11 cellular contexts compared by ENCODE assay signal in the genomic region with DNA sequence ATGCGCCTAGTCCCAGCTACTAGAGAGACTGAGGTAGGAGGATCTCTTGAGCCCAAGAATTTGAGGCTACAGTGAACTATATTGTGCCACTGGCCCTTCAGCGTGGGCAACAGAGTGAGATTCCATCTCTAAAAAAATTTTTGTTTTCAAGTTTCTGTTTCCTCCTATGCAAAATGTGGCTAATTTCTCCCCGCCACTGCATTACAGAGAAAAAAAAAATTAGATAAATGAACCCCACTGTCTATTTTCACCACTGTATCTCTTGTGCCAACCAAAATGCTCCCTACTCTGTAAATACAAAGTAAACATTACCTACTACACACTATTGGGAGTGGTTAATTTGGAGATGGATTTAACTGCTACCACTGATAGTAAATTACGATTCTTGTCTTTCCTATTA. TPM values are rescaled to one million over a fixed set of nuclear protein-coding genes. Genes with fewer than 3 reads are reported as not detected.
A peak's percentile ranks its signal among the peaks of the same experiment; 100 is the strongest.
DNase-seq lines count a peak whose midpoint lies in the region; ATAC-seq and TF ChIP-seq lines count a peak whose summit lies in the region.
"Had no signal": no experiment of that assay in that cellular context is flagged by ENCODE, and none has a peak within 500 bp of the region (broad histone marks: within the 10 kb centered on the region; RNA-seq: fewer than 3 reads in every experiment).

No MANE protein-coding gene starts in this region.

- peak overlapping the region; percentile 92; the same call in 1 of the 2 replicates for H3K4me3 Mint-ChIP-seq in HFFc6
- H3K4me3 Mint-ChIP-seq in activated naive CD8-positive, alpha-beta T cell treated with anti-CD3 and anti-CD28 coated beads, Interleukin-2, amount 10 ng/mL, durations not matched to agents 7 days and 5 days = peak overlapping the region; percentile 94

- TF ChIP-seq CTCF in DOHH2 (IDR thresholded peaks at IDR 0.05; ENCODE audit: low read depth, low read length, poor library complexity, severe bottlenecking) (no peak), HFFc6 (IDR thresholded peaks at IDR 0.05) (no peak), neutrophil (IDR thresholded peaks at IDR 0.05) (no peak), lower leg skin (IDR thresholded peaks at IDR 0.05) (no peak)

- no peaks in the 10 kb centered on the region for H3K9me3 Mint-ChIP-seq in HFFc6
- no peaks in the 10 kb centered on the region for H3K9me3 Mint-ChIP-seq in activated naive CD8-positive, alpha-beta T cell treated with anti-CD3 and anti-CD28 coated beads, Interleukin-2, amount 10 ng/mL, durations not matched to agents 7 days and 5 days

- H3K27me3 Mint-ChIP-seq in HFFc6 (ENCODE audit: insufficient read depth) = peaks cover 2% of the 10 kb centered on the region; the same call in 1 of the 2 replicates
- no peaks in the 10 kb centered on the region for H3K27me3 Mint-ChIP-seq in activated naive CD8-positive, alpha-beta T cell treated with anti-CD3 and anti-CD28 coated beads, Interleukin-2, amount 10 ng/mL, durations not matched to agents 7 days and 5 days

- H3K4me1 ChIP-seq in DOHH2 (ENCODE audit: control insufficient read depth, low read length) (peaks cover 82% of the 10 kb centered on the region), neutrophil (ENCODE audit: control insufficient read depth in 1 of 2, insufficient read depth in 1 of 2, low read depth in 1 of 2, low read length in 1 of 2) (peaks cover 49 to 64% of the 10 kb centered on the region in 2 experiments)

- peaks cover 55% of the 10 kb centered on the region for H3K79me2 ChIP-seq in DOHH2 (ENCODE audit: control insufficient read depth, low read length)

- POLR2A ChIA-PET in activated naive CD8-positive, alpha-beta T cell treated with anti-CD3 and anti-CD28 coated beads, Interleukin-2, amount 10 ng/mL, durations not matched to agents 7 days and 5 days (lab: Charles Lee) = interaction anchor here (3.4 kb wide), 2 partner anchors 31 to 49 kb away, joined by 33 to 35 read pairs; no protein-coding TSS in a partner anchor

- no peak for ATAC-seq in activated naive CD8-positive, alpha-beta T cell treated with anti-CD3 and anti-CD28 coated beads, Interleukin-2, amount 10 ng/mL, durations not matched to agents 7 days and 5 days (ENCODE audit: low read depth)
- ATAC-seq in GM21528 (IDR thresholded peaks at IDR 0.05; ENCODE audit: low FRiP score, unreplicated experiment) = no peak

- no peaks in the 10 kb centered on the region for H3K9me2 ChIP-seq in DOHH2 (replicated peaks; ENCODE audit: control insufficient read depth, low read length)

- no peaks in the 10 kb centered on the region for H3K27me3 ChIP-seq in DOHH2 (ENCODE audit: control insufficient read depth, low read length)
- no peaks in the 10 kb centered on the region for H3K27me3 ChIP-seq in neutrophil

- H3K4me3 ChIP-seq in DOHH2 (ENCODE audit: low read length) (peak overlapping the region; percentile 82), neutrophil (ENCODE audit: low read depth in 1 of 2, low read length in 1 of 2) (peak overlapping the region; percentile 78 to 89), lower leg skin (ENCODE audit: low read depth, poor library complexity, severe bottlenecking) (no peak overlapping the region)

- H3K27ac Mint-ChIP-seq in HFFc6 = no peak overlapping the region
- peak overlapping the region; percentile 96 for H3K27ac Mint-ChIP-seq in activated naive CD8-positive, alpha-beta T cell treated with anti-CD3 and anti-CD28 coated beads, Interleukin-2, amount 10 ng/mL, durations not matched to agents 7 days and 5 days

- H3K36me3 Mint-ChIP-seq in HFFc6 (ENCODE audit: low read depth) = peaks cover 13% of the 10 kb centered on the region; the same call in 1 of the 2 replicates
- peaks cover 30% of the 10 kb centered on the region for H3K36me3 Mint-ChIP-seq in activated naive CD8-positive, alpha-beta T cell treated with anti-CD3 and anti-CD28 coated beads, Interleukin-2, amount 10 ng/mL, durations not matched to agents 7 days and 5 days

- no peaks in the 10 kb centered on the region for H4K20me1 ChIP-seq in DOHH2 (ENCODE audit: control insufficient read depth, insufficient read depth, low read depth, low read length)

- no peak for TF ChIP-seq POLR2A in lower leg skin (IDR thresholded peaks at IDR 0.05)

- H3K9me3 ChIP-seq in DOHH2 (ENCODE audit: control insufficient read depth, insufficient read depth, low read length) (no peaks in the 10 kb centered on the region), neutrophil (no peaks in the 10 kb centered on the region)
- H3K9me3 ChIP-seq: thoracic aorta had no signal

- DNase-seq in HFFc6 (no peak), lower leg skin (ENCODE audit: low spot score in 2 of 2) (no peak), islet precursor cell (no peak)
- DNase-seq in activated naive CD8-positive, alpha-beta T cell treated with anti-CD3 and anti-CD28 coated beads, Interleukin-2, amount 10 ng/mL, durations not matched to agents 7 days and 5 days = no peak
- DNase-seq: IMR-90, NCI-H2171, nucleus accumbens had no signal

- WGBS in lower leg skin, 2 donors = 80 to 81% methylated on average over 4 of the region's 4 CpGs

- peaks cover 63% of the 10 kb centered on the region for H3F3A ChIP-seq in DOHH2 (ENCODE audit: control insufficient read depth, insufficient read depth)

- peaks cover 37% of the 10 kb centered on the region for H3K36me3 ChIP-seq in DOHH2 (ENCODE audit: control insufficient read depth, low read length)
- H3K36me3 ChIP-seq in neutrophil = peaks cover 26% of the 10 kb centered on the region

- H3K4me1 Mint-ChIP-seq in HFFc6 (ENCODE audit: low read depth) = peaks cover 32% of the 10 kb centered on the region
- peaks cover 59% of the 10 kb centered on the region for H3K4me1 Mint-ChIP-seq in activated naive CD8-positive, alpha-beta T cell treated with anti-CD3 and anti-CD28 coated beads, Interleukin-2, amount 10 ng/mL, durations not matched to agents 7 days and 5 days

- H3K27ac ChIP-seq in DOHH2 (ENCODE audit: low read depth, low read length) = peak overlapping the region; percentile 95
- H3K27ac ChIP-seq in neutrophil = peak overlapping the region; percentile 97
- H3K27ac ChIP-seq: thoracic aorta had no signal

- peak overlapping the region; percentile 94 for H3K4me2 ChIP-seq in DOHH2 (ENCODE audit: low read length)

- intact Hi-C loops in lower leg skin (cut with DNase I; ENCODE audit: low total_unique reads) = no loop called here

RNA-seq across cellular contexts. Expression of gene MARF1, which starts 2.0 kb away (rescaled TPM):
- total RNA-seq in HFFc6 (2021; fragmentation: NEBNext Ultra II Directional; extraction: Animal tissue kit (Norgen Biotek cat#: 25700)) = 10 to 100 TPM; 34.9 to 39.4 (median 38.5) TPM
- total RNA-seq in activated naive CD8-positive, alpha-beta T cell treated with anti-CD3 and anti-CD28 coated beads, Interleukin-2, amount 10 ng/mL, durations not matched to agents 7 days and 5 days = 100 to 1,000 TPM; 111 to 114 TPM
- total RNA-seq in lower leg skin = 10 to 100 TPM; 31.2 to 43.2 (median 35.7) TPM

RNA-seq across cellular contexts. Expression of gene NDE1, which starts 9.1 kb away (rescaled TPM):
- total RNA-seq in HFFc6 (2021; fragmentation: NEBNext Ultra II Directional; extraction: Animal tissue kit (Norgen Biotek cat#: 25700)) = 10 to 100 TPM; 40.6 to 61.0 (median 58.2) TPM
- total RNA-seq in activated naive CD8-positive, alpha-beta T cell treated with anti-CD3 and anti-CD28 coated beads, Interleukin-2, amount 10 ng/mL, durations not matched to agents 7 days and 5 days = 100 to 1,000 TPM; 139 to 141 TPM
- 100 to 1,000 TPM in 1 of 4 donors, 10 to 100 TPM in 3; 69.8 to 184 (median 85.1) TPM for total RNA-seq in lower leg skin
